ENCODE assay signal across 2 cellular contexts in genomic region chr1:61337471-61337870, GRCh38.
TF ChIP-seq lines count a peak whose summit lies in the region.

No MANE protein-coding gene starts in this region.

TF ChIP-seq in IMR-90, 13 proteins besides CTCF, POLR2A, EP300 and RAD21:
- TF ChIP-seq CHD1 (IDR thresholded peaks at IDR 0.05; ENCODE audit: low read depth, low read length): no peak
- TF ChIP-seq MAZ (IDR thresholded peaks at IDR 0.05; ENCODE audit: borderline replicate concordance, low read depth, low read length): no peak
- no peak for TF ChIP-seq FOS (IDR thresholded peaks at IDR 0.05; ENCODE audit: low read depth, low read length)
- no peak for TF ChIP-seq NFE2L2 (IDR thresholded peaks at IDR 0.05; ENCODE audit: low read depth, low read length)
- TF ChIP-seq SMC3 (IDR thresholded peaks at IDR 0.05; ENCODE audit: low read depth, low read length): no peak
- TF ChIP-seq ELK1 (IDR thresholded peaks at IDR 0.05; ENCODE audit: borderline replicate concordance, low read depth, low read length): no peak
- TF ChIP-seq MXI1 (IDR thresholded peaks at IDR 0.05; ENCODE audit: borderline replicate concordance, low read depth, low read length): no peak
- no peak for TF ChIP-seq MAFK (IDR thresholded peaks at IDR 0.05; ENCODE audit: low read depth, low read length)
- TF ChIP-seq RCOR1 (IDR thresholded peaks at IDR 0.05; ENCODE audit: insufficient replicate concordance, low read length): no peak
- TF ChIP-seq USF2 (IDR thresholded peaks at IDR 0.05; ENCODE audit: low read depth, low read length): no peak

TF ChIP-seq in HepG2, 621 proteins besides CTCF, POLR2A, EP300 and RAD21:
- no peak for TF ChIP-seq RBM22 (optimal IDR thresholded peaks at IDR 0.05; ENCODE audit: low read length)
- no peak for TF ChIP-seq FUBP1 (CRISPR knock-in tag; IDR thresholded peaks at IDR 0.05; ENCODE audit: borderline replicate concordance)
- peak; percentile 17; the same call in 1 of the 2 replicates for TF ChIP-seq ZNF607 (CRISPR knock-in tag; IDR thresholded peaks at IDR 0.05; ENCODE audit: borderline replicate concordance)
- TF ChIP-seq MED1 (CRISPR knock-in tag; IDR thresholded peaks at IDR 0.05): no peak
- TF ChIP-seq PRDM15 (CRISPR knock-in tag; IDR thresholded peaks at IDR 0.05): no peak
- TF ChIP-seq ZNF354B (CRISPR knock-in tag; IDR thresholded peaks at IDR 0.05): no peak
- TF ChIP-seq ZNF614 (CRISPR knock-in tag; IDR thresholded peaks at IDR 0.05; ENCODE audit: borderline replicate concordance): no peak
- no peak for TF ChIP-seq TP53 (CRISPR knock-in tag; conservative IDR thresholded peaks at IDR 0.05)
